ENCODE assay signal across 19 cellular contexts in the genomic region with DNA sequence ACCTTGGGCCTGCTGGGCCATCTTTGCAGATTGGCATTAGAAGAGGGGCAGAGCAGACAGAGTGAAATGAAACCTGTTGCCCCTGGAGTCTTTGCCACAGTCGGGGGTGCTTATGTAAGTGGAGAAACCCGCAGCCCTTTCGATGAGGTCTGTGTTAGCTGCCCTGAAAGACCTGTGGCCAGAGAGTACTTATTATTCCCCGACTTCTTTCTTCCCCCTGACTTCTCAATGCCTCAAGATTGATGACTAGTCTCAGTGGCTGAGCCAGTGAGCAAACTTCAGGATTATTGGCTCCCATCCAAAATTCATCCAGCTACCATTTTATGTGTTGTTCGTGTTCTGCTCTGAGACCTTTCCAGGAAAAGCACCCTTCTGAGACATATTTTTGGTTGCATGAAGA. TPM values are rescaled to one million over a fixed set of nuclear protein-coding genes. Genes with fewer than 3 reads are reported as not detected.
"Had no signal": no experiment of that assay in that cellular context is flagged by ENCODE, and none has a peak within 500 bp of the region (broad histone marks: within the 10 kb centered on the region; RNA-seq: fewer than 3 reads in every experiment).

No MANE protein-coding gene starts in this region.

- DNase-seq: activated CD4-positive, alpha-beta T cell treated with anti-CD3 and anti-CD28 coated beads for 1 hour; activated CD4-positive, alpha-beta T cell treated with anti-CD3 and anti-CD28 coated beads, Interleukin-2, amount 50 U/mL, for 4 hours; activated naive CD4-positive, alpha-beta T cell; activated naive CD8-positive, alpha-beta T cell treated with anti-CD3 and anti-CD28 coated beads, Interleukin-2, amount 10 ng/mL, durations not matched to agents 7 days and 5 days; activated T-cell treated with anti-CD3 and anti-CD28 coated beads for 4 hours; aorta; kidney; occipital lobe; right cardiac atrium; small intestine; stimulated activated CD4-positive, alpha-beta T cell treated with anti-CD3 and anti-CD28 coated beads, Interleukin-4, amount 100 ng/mL, for 24 hours; stimulated activated naive CD4-positive, alpha-beta T cell; T-cell; T1000; upper lobe of right lung had no signal

- H3K4me1 ChIP-seq: upper lobe of right lung had no signal

- H3K27me3 ChIP-seq: suprapubic skin had no signal

- H3K36me3 ChIP-seq: suprapubic skin, upper lobe of right lung had no signal

- H3K27ac ChIP-seq: hepatocyte, suprapubic skin, upper lobe of right lung had no signal

- H3K4me3 Mint-ChIP-seq: activated naive CD8-positive, alpha-beta T cell treated with anti-CD3 and anti-CD28 coated beads, Interleukin-2, amount 10 ng/mL, durations not matched to agents 7 days and 5 days; nephron; T-cell had no signal

- H3K4me2 ChIP-seq: hepatocyte had no signal

- H3K9me3 ChIP-seq: suprapubic skin, upper lobe of right lung had no signal

- H3K36me3 Mint-ChIP-seq: activated naive CD8-positive, alpha-beta T cell treated with anti-CD3 and anti-CD28 coated beads, Interleukin-2, amount 10 ng/mL, durations not matched to agents 7 days and 5 days; T-cell had no signal

- H3K9me3 Mint-ChIP-seq: activated naive CD8-positive, alpha-beta T cell treated with anti-CD3 and anti-CD28 coated beads, Interleukin-2, amount 10 ng/mL, durations not matched to agents 7 days and 5 days; nephron; T-cell had no signal

- H3K4me1 Mint-ChIP-seq: activated naive CD8-positive, alpha-beta T cell treated with anti-CD3 and anti-CD28 coated beads, Interleukin-2, amount 10 ng/mL, durations not matched to agents 7 days and 5 days; T-cell had no signal

- H3K27ac Mint-ChIP-seq: activated naive CD8-positive, alpha-beta T cell treated with anti-CD3 and anti-CD28 coated beads, Interleukin-2, amount 10 ng/mL, durations not matched to agents 7 days and 5 days; nephron; progenitor cell of endocrine pancreas; T-cell had no signal

- H3K4me3 ChIP-seq: hepatocyte, suprapubic skin, upper lobe of right lung had no signal

RNA-seq across cellular contexts. Expression of a gene that starts 7.6 kb away (rescaled TPM):
- total RNA-seq: activated naive CD8-positive, alpha-beta T cell treated with anti-CD3 and anti-CD28 coated beads, Interleukin-2, amount 10 ng/mL, durations not matched to agents 7 days and 5 days had no signal
